Comparison of ENCODE assay signal across 15 cellular contexts in genomic region chr3:25381083-25381482, GRCh38. TPM values are rescaled to one million over a fixed set of nuclear protein-coding genes. Genes with fewer than 3 reads are reported as not detected.
DNase-seq lines count a peak whose midpoint lies in the region; ATAC-seq and TF ChIP-seq lines count a peak whose summit lies in the region.
"Had no signal": no experiment of that assay in that cellular context is flagged by ENCODE, and none has a peak within 500 bp of the region (broad histone marks: within the 10 kb centered on the region; RNA-seq: fewer than 3 reads in every experiment).

No MANE protein-coding gene starts in this region.

- no peaks in the 10 kb centered on the region for H3K9me3 ChIP-seq in right lobe of liver
- H3K9me3 ChIP-seq in spleen, result no peaks in the 10 kb centered on the region
- H3K9me3 ChIP-seq: A549, BLaER1, Peyer's patch had no signal

- no peak for TF ChIP-seq CTCF in endothelial cell (IDR thresholded peaks at IDR 0.05; ENCODE audit: unreplicated experiment)
- TF ChIP-seq CTCF in right lobe of liver (IDR thresholded peaks at IDR 0.05), result no peak
- TF ChIP-seq CTCF in spleen (IDR thresholded peaks at IDR 0.05 in 8 of 11, conservative IDR thresholded peaks at IDR 0.05 in 3 of 11), result no peak

- no peak overlapping the region for H3K27ac ChIP-seq in right lobe of liver
- H3K27ac ChIP-seq in spleen, result peak overlapping the region in 6 of 8 donors; percentile 28 to 68 (median 49)
- H3K27ac ChIP-seq: A549, BLaER1, KMS-11, Peyer's patch had no signal

- WGBS in right lobe of liver (ENCODE audit: insufficient coverage, low coverage, low lambda C conversion rate, missing lambda C conversion rate), result 61% methylated on average over 3 of the region's 3 CpGs
- 50 to 61% (median 53%) methylated on average over 3 of the region's 3 CpGs for WGBS in spleen, 5 donors

- H3K36me3 ChIP-seq in H7 (replicated peaks; ENCODE audit: control insufficient read depth, insufficient read depth, low read length), result no peaks in the 10 kb centered on the region
- no peaks in the 10 kb centered on the region for H3K36me3 ChIP-seq in right lobe of liver
- no peaks in the 10 kb centered on the region for H3K36me3 ChIP-seq in spleen
- H3K36me3 ChIP-seq: BLaER1, Peyer's patch had no signal

- H3K4me3 ChIP-seq in H7 (ENCODE audit: insufficient read depth, low read depth, low read length), result no peak overlapping the region
- no peak overlapping the region for H3K4me3 ChIP-seq in right lobe of liver
- H3K4me3 ChIP-seq in spleen, result no peak overlapping the region
- H3K4me3 ChIP-seq: A549, BLaER1, Peyer's patch had no signal

- H3K27ac Mint-ChIP-seq in endothelial cell (ENCODE audit: unreplicated experiment), result peak overlapping the region; percentile 54
- H3K27ac Mint-ChIP-seq: CD8-positive, alpha-beta T cell had no signal

- H3K4me1 ChIP-seq in right lobe of liver (no peaks in the 10 kb centered on the region), spleen (peaks cover 0 to 9% (median 0%) of the 10 kb centered on the region in 6 donors)
- H3K4me1 ChIP-seq: A549 had no signal

- H3K27me3 ChIP-seq in H7 (ENCODE audit: control insufficient read depth, insufficient read depth, low read length) (no peaks in the 10 kb centered on the region), right lobe of liver (no peaks in the 10 kb centered on the region), spleen (replicated peaks in 1 of 7) (no peaks in the 10 kb centered on the region)
- H3K27me3 ChIP-seq: BLaER1, Peyer's patch had no signal

- DNase-seq in H7, result peak; percentile 1
- no peak for DNase-seq in endothelial cell (ENCODE audit: low spot score)
- no peak for DNase-seq in right lobe of liver
- no peak for DNase-seq in spleen
- no peak for DNase-seq in left colon
- DNase-seq in foreskin melanocyte, result no peak
- DNase-seq: Calu3; CD8-positive, alpha-beta T cell; NCI-H1694 treated with DMSO at 0.1 percent for 48 hours; Peyer's patch had no signal

- ATAC-seq in right lobe of liver, result peak in 3 of 4 donors; percentile 34 to 41 (median 34)
- ATAC-seq in left colon, result no peak
- no peak for ATAC-seq in GM18861 (IDR thresholded peaks at IDR 0.05; ENCODE audit: unreplicated experiment)
- ATAC-seq: A549; CD8-positive, alpha-beta T cell had no signal

- intact Hi-C loops in right lobe of liver (cut with DNase I) (no loop called here), spleen (cut with DNase I; ENCODE audit: low total_unique reads) (no loop called here), left colon (cut with DNase I, micrococcal nuclease) (no loop called here)

- H3K4me3 Mint-ChIP-seq in endothelial cell (ENCODE audit: unreplicated experiment), result no peak overlapping the region
- H3K4me3 Mint-ChIP-seq: CD8-positive, alpha-beta T cell had no signal

- peaks cover 18% of the 10 kb centered on the region for H3K4me1 Mint-ChIP-seq in endothelial cell (ENCODE audit: unreplicated experiment)

- no peaks in the 10 kb centered on the region for H3K36me3 Mint-ChIP-seq in endothelial cell (ENCODE audit: low read depth, unreplicated experiment)
- H3K36me3 Mint-ChIP-seq: CD8-positive, alpha-beta T cell had no signal

- H3K27me3 Mint-ChIP-seq in endothelial cell (ENCODE audit: unreplicated experiment), result peaks cover 3% of the 10 kb centered on the region

- no peaks in the 10 kb centered on the region for H3K9me3 Mint-ChIP-seq in endothelial cell (ENCODE audit: unreplicated experiment)

- TF ChIP-seq POLR2A in right lobe of liver (IDR thresholded peaks at IDR 0.05) (no peak), spleen (IDR thresholded peaks at IDR 0.05) (no peak)

RNA-seq across cellular contexts. Expression of gene RARB, which starts 47.0 kb away (rescaled TPM):
- total RNA-seq in H7 (2014; rRNA removed; shearing (Covaris generic)), result 0.78 and 2.0 TPM in 2 replicates
- total RNA-seq in endothelial cell (ENCODE audit: unreplicated experiment) (not detected), right lobe of liver (1 to 10 TPM; 1.2 to 2.8 (median 2.1) TPM), spleen (10 to 100 TPM in 2 of 7 donors, 1 to 10 TPM in 5; 6.4 to 13.0 (median 9.4) TPM), left colon (1 to 10 TPM; 1.2 to 4.3 TPM)
- 1 to 10 TPM; 1.5 to 2.3 (median 1.9) TPM for polyA plus RNA-seq in spleen
- total RNA-seq: CD8-positive, alpha-beta T cell; HT-29 had no signal

Comparison
In these comparisons a context has a peak if more than half of its experiments do, and no peak if none do; other contexts are left out.
1. ATAC-seq: peak in right lobe of liver (3 of 4); none in left colon (single experiment) and GM18861 (single experiment).
2. H3K27ac ChIP-seq: peak in spleen (6 of 8); none in right lobe of liver (0 of 3).